Comparison of ENCODE assay signal across 8 cellular contexts in the genomic region with DNA sequence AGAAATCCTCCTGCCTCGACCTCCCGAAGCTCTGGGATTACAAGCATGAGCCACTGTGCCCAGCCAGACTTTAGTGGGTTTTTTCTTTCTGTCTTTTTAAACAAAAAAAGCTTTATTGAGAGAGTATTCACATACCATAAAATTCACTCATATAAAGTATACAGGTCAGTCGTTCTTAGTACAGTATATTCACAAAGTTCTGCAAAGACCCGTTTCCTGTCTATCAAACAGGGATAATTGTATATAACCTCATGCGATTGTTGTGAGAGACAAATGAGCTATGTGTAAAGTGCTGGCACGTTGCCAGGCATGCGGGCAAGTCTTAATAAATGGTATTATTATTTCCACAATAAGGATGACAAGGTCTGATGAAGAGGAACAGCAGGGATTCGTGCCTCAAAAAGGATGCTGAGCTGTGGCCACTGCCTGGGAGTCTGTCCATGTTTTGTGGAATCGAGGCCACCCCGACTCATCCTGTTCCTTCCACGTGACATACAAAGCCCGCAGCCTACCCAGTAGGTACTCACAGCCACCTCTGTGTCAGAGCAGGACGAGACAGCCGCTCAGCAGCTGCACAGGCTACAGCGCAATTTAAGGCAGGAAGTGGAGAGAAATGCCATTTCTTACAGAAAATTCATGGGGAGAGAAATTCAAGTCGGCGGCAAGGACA.
DNase-seq lines count a peak whose midpoint lies in the region; ATAC-seq and TF ChIP-seq lines count a peak whose summit lies in the region.

No MANE protein-coding gene starts in this region.

- H3K9ac ChIP-seq in OCI-LY1 (ENCODE audit: low read length): no peak overlapping the region; the same call in 1 of the 2 replicates

- H3K9me3 ChIP-seq in HEK293 (ENCODE audit: control insufficient read depth, insufficient read depth, low read depth, low read length): no peaks in the 10 kb centered on the region
- no peaks in the 10 kb centered on the region for H3K9me3 ChIP-seq in OCI-LY1 (ENCODE audit: low read length)

- H4K20me1 ChIP-seq in OCI-LY1 (ENCODE audit: insufficient read depth, low read length): no peaks in the 10 kb centered on the region

- H3K36me3 ChIP-seq in HEK293 (ENCODE audit: control insufficient read depth in 2 of 2, insufficient read depth in 1 of 2, low read length in 2 of 2) (no peaks in the 10 kb centered on the region), OCI-LY1 (ENCODE audit: insufficient read depth, low read length) (no peaks in the 10 kb centered on the region)

- POLR2A ChIA-PET in HEK293 (lab: Yijun Ruan, JAX): no interaction called here

- CTCF ChIA-PET in HEK293 (lab: Yijun Ruan, JAX): interaction anchor here (0.7 kb wide), 1 partner anchor 53 kb away, joined by 3 read pairs; no protein-coding TSS in a partner anchor

- no peaks in the 10 kb centered on the region for H3K79me2 ChIP-seq in OCI-LY1 (ENCODE audit: insufficient read depth, low read length)

- DNase-seq in activated T-helper 9 cell treated with anti-CD3 and anti-CD28 coated beads, Interleukin-2, amount 50 U/mL, for 16 hours (ENCODE audit: low read depth): peak; percentile 10
- peak in 8 of 10 donors; percentile 11 to 88 (median 34) for DNase-seq in posterior cingulate gyrus
- no peak for DNase-seq in SKM-1 (lab: John Stamatoyannopoulos, UW; ENCODE audit: unreplicated experiment)

- peak overlapping the region; percentile 58 for H3K4me2 ChIP-seq in OCI-LY1 (ENCODE audit: low read length)

- H2AFZ ChIP-seq in OCI-LY1 (ENCODE audit: low read length): no peak overlapping the region

- H3K9me2 ChIP-seq in OCI-LY1 (ENCODE audit: low read depth, low read length): no peaks in the 10 kb centered on the region

- H3K27ac ChIP-seq in HEK293 (ENCODE audit: extremely low read depth, low read depth, low read length) (no peak overlapping the region), OCI-LY1 (ENCODE audit: low read depth, low read length, poor library complexity, severe bottlenecking) (no peak overlapping the region)

- no peak overlapping the region for H3K4me3 ChIP-seq in HEK293 (ENCODE audit: low read depth, low read length)
- H3K4me3 ChIP-seq in OCI-LY1 (ENCODE audit: low read depth, low read length, poor library complexity, severe bottlenecking): peak overlapping the region; percentile 52

- ATAC-seq in HG03108 (IDR thresholded peaks at IDR 0.05; ENCODE audit: unreplicated experiment) (no peak), HG03571 (IDR thresholded peaks at IDR 0.05; ENCODE audit: unreplicated experiment) (no peak), HG03520 (IDR thresholded peaks at IDR 0.05; ENCODE audit: unreplicated experiment) (no peak)

- H3K4me1 ChIP-seq in HEK293 (ENCODE audit: control insufficient read depth, insufficient read depth, low read length) (peaks cover 4% of the 10 kb centered on the region), OCI-LY1 (ENCODE audit: insufficient read depth, low read length, severe bottlenecking) (peaks cover 8% of the 10 kb centered on the region)

- H3K27me3 ChIP-seq in OCI-LY1 (ENCODE audit: insufficient read depth, low read length): no peaks in the 10 kb centered on the region; the same call in 1 of the 2 replicates

- TF ChIP-seq CTCF in HEK293 (tag by site-specific recombination; IDR thresholded peaks at IDR 0.05) (no peak), OCI-LY1 (IDR thresholded peaks at IDR 0.05; ENCODE audit: low read length) (no peak)

- intact Hi-C loops in posterior cingulate gyrus (cut with DNase I): no loop called here

- no peaks in the 10 kb centered on the region for H3F3A ChIP-seq in OCI-LY1 (ENCODE audit: insufficient read depth, low read length)

TF ChIP-seq in HEK293, 187 proteins besides CTCF, POLR2A, EP300 and RAD21 (continues in another document):
- TF ChIP-seq ZXDB (tag by site-specific recombination; IDR thresholded peaks at IDR 0.05) (no peak), ZNF433 (tag by site-specific recombination; IDR thresholded peaks at IDR 0.05; ENCODE audit: low read depth) (no peak), ZNF239 (tag by site-specific recombination; IDR thresholded peaks at IDR 0.05) (no peak), ZFP69B (tag by site-specific recombination; IDR thresholded peaks at IDR 0.05) (no peak), ZNF600 (tag by site-specific recombination; IDR thresholded peaks at IDR 0.05) (peak; percentile 61), ZSCAN16 (tag by site-specific recombination; IDR thresholded peaks at IDR 0.05) (no peak), MZF1 (tag by site-specific recombination; IDR thresholded peaks at IDR 0.05; ENCODE audit: borderline replicate concordance) (no peak), ZNF350 (tag by site-specific recombination; IDR thresholded peaks at IDR 0.05) (peak; percentile 75; the same call in 1 of the 2 replicates), KLF10 (tag by site-specific recombination; IDR thresholded peaks at IDR 0.05) (0 out of 2 replicates have a peak, but pooled peaks have one; percentile 37), ZNF670 (tag by site-specific recombination; IDR thresholded peaks at IDR 0.05; ENCODE audit: low read depth) (no peak), ZEB2 (tag by site-specific recombination; IDR thresholded peaks at IDR 0.05) (no peak), ZNF221 (tag by site-specific recombination; IDR thresholded peaks at IDR 0.05; ENCODE audit: borderline replicate concordance) (no peak), ZNF518A (tag by site-specific recombination; conservative IDR thresholded peaks at IDR 0.05; ENCODE audit: low read depth) (no peak), ZNF335 (tag by site-specific recombination; conservative IDR thresholded peaks at IDR 0.05) (peak; percentile 67), ZNF660 (tag by site-specific recombination; IDR thresholded peaks at IDR 0.05) (peak; percentile 86; the same call in 1 of the 2 replicates), SP7 (tag by site-specific recombination; IDR thresholded peaks at IDR 0.05) (0 out of 2 replicates have a peak, but pooled peaks have one; percentile 31), ZNF521 (tag by site-specific recombination; IDR thresholded peaks at IDR 0.05) (no peak)
- TF ChIP-seq, protein P1, sequence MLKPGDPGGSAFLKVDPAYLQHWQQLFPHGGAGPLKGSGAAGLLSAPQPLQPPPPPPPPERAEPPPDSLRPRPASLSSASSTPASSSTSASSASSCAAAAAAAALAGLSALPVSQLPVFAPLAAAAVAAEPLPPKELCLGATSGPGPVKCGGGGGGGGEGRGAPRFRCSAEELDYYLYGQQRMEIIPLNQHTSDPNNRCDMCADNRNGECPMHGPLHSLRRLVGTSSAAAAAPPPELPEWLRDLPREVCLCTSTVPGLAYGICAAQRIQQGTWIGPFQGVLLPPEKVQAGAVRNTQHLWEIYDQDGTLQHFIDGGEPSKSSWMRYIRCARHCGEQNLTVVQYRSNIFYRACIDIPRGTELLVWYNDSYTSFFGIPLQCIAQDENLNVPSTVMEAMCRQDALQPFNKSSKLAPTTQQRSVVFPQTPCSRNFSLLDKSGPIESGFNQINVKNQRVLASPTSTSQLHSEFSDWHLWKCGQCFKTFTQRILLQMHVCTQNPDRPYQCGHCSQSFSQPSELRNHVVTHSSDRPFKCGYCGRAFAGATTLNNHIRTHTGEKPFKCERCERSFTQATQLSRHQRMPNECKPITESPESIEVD (tag by site-specific recombination; IDR thresholded peaks at IDR 0.05): peak; percentile 59; the same call in 1 of the 2 replicates
- TF ChIP-seq, protein P2, sequence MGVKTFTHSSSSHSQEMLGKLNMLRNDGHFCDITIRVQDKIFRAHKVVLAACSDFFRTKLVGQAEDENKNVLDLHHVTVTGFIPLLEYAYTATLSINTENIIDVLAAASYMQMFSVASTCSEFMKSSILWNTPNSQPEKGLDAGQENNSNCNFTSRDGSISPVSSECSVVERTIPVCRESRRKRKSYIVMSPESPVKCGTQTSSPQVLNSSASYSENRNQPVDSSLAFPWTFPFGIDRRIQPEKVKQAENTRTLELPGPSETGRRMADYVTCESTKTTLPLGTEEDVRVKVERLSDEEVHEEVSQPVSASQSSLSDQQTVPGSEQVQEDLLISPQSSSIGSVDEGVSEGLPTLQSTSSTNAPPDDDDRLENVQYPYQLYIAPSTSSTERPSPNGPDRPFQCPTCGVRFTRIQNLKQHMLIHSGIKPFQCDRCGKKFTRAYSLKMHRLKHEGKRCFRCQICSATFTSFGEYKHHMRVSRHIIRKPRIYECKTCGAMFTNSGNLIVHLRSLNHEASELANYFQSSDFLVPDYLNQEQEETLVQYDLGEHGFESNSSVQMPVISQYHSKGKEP (tag by site-specific recombination; IDR thresholded peaks at IDR 0.05): peak; percentile 39; the same call in 1 of the 2 replicates
